In genomic region chr3:8677258-8677657, GRCh38 we compare ENCODE assay signal across 13 cellular contexts. TPM values are rescaled to one million over a fixed set of nuclear protein-coding genes. Genes with fewer than 3 reads are reported as not detected.
A peak's percentile ranks its signal among the peaks of the same experiment; 100 is the strongest.
DNase-seq lines count a peak whose midpoint lies in the region; TF ChIP-seq lines count a peak whose summit lies in the region.
"Not testable (repeated sequence)": the region's sequence is repeated elsewhere in the genome, so short reads cannot be mapped to it uniquely, and the experiment has no call there.
"Had no signal": no experiment of that assay in that cellular context is flagged by ENCODE, and none has a peak within 500 bp of the region (broad histone marks: within the 10 kb centered on the region; RNA-seq: fewer than 3 reads in every experiment).

No MANE protein-coding gene starts in this region.

- H4K8ac ChIP-seq in mesendoderm (ENCODE audit: low read depth, low read length); neuronal stem cell (ENCODE audit: low read depth, low read length): not testable (repeated sequence)

- not testable (repeated sequence) for H2BK15ac ChIP-seq in mesendoderm (replicated peaks; ENCODE audit: low read depth); neuronal stem cell (ENCODE audit: low read length)

- H2AK5ac ChIP-seq in mesendoderm (ENCODE audit: low read length); neuronal stem cell (ENCODE audit: low read depth, low read length): not testable (repeated sequence)

- not testable (repeated sequence) for H3K79me1 ChIP-seq in mesendoderm (ENCODE audit: low read length); neuronal stem cell (ENCODE audit: low read depth, low read length)

- not testable (repeated sequence) for H2BK12ac ChIP-seq in neuronal stem cell (ENCODE audit: low read length)

- TF ChIP-seq EP300 in esophagus muscularis mucosa (IDR thresholded peaks at IDR 0.05): not testable (repeated sequence)

- H3K36me3 Mint-ChIP-seq in neural crest cell (ENCODE audit: low read depth): not testable (repeated sequence)

- H3K14ac ChIP-seq in neuronal stem cell (ENCODE audit: low read length): not testable (repeated sequence)

- not testable (repeated sequence) for H2BK120ac ChIP-seq in mesendoderm (ENCODE audit: low read depth, low read length); neuronal stem cell (ENCODE audit: low read depth, low read length)

- H4K5ac ChIP-seq in mesendoderm (ENCODE audit: low read length): not testable (repeated sequence)

- H3K27me3 ChIP-seq in ectodermal cell (ENCODE audit: control insufficient read depth, insufficient read depth, low read length, poor library complexity, severe bottlenecking); mesendoderm (ENCODE audit: insufficient read depth, low read length, poor library complexity); neuronal stem cell (ENCODE audit: control insufficient read depth in 3 of 3, insufficient read depth in 3 of 3, low read depth in 1 of 3, low read length in 3 of 3): not testable (repeated sequence)
- H3K27me3 ChIP-seq in esophagus muscularis mucosa: peaks cover 0 to 32% (median 0%) of the 10 kb centered on the region in 4 donors

- H2AFZ ChIP-seq in neuronal stem cell (ENCODE audit: low read length): peak overlapping the region; percentile 29

- H4K91ac ChIP-seq in neuronal stem cell (ENCODE audit: low read depth, low read length, poor library complexity): not testable (repeated sequence)

- H3K56ac ChIP-seq in mesendoderm (ENCODE audit: low read length): not testable (repeated sequence)

- not testable (repeated sequence) for H3K23ac ChIP-seq in mesendoderm (ENCODE audit: low read length); neuronal stem cell (ENCODE audit: low read depth, low read length, poor library complexity)

- peak overlapping the region; percentile 78 for H3K4me3 Mint-ChIP-seq in neural crest cell

- not testable (repeated sequence) for TF ChIP-seq POLR2A in esophagus muscularis mucosa (IDR thresholded peaks at IDR 0.05; ENCODE audit: low read depth)

- intact Hi-C loops in esophagus muscularis mucosa (cut with DNase I): not testable (repeated sequence)

- peaks cover 61% of the 10 kb centered on the region for H3K4me1 Mint-ChIP-seq in neural crest cell

- not testable (repeated sequence) for H2BK5ac ChIP-seq in mesendoderm (ENCODE audit: low read length); neuronal stem cell (ENCODE audit: low read length)

- H3K27me3 Mint-ChIP-seq in neural crest cell (ENCODE audit: low read depth): not testable (repeated sequence)

- not testable (repeated sequence) for TF ChIP-seq CTCF in esophagus muscularis mucosa (IDR thresholded peaks at IDR 0.05); neural crest cell (conservative IDR thresholded peaks at IDR 0.05)

- H3K4me3 ChIP-seq in ectodermal cell (ENCODE audit: insufficient read depth, low read depth, low read length); mesendoderm (ENCODE audit: low read length); neuronal stem cell (ENCODE audit: low read length in 2 of 2): not testable (repeated sequence)
- peak overlapping the region in 3 of 4 donors; percentile 23 to 30 (median 25) for H3K4me3 ChIP-seq in esophagus muscularis mucosa

- H3K27ac ChIP-seq in ectodermal cell (ENCODE audit: insufficient read depth, low read depth, low read length, poor library complexity, severe bottlenecking) (peak overlapping the region; percentile 36), esophagus muscularis mucosa (replicated peaks in 1 of 4) (peak overlapping the region in 1 of 4 donors; percentile 60)
- not testable (repeated sequence) for H3K27ac ChIP-seq in mesendoderm (ENCODE audit: low read depth, low read length); neuronal stem cell (replicated peaks; ENCODE audit: low read length)

- DNase-seq in RPMI7951 (ENCODE audit: low read depth) (peak; percentile 24), mesendoderm (peak; percentile 71)
- not testable (repeated sequence) for DNase-seq in esophagus muscularis mucosa (ENCODE audit: extremely low spot score); neural crest cell (ENCODE audit: low read depth, low spot score); neuronal stem cell (ENCODE audit: low spot score)

- not testable (repeated sequence) for H3K9me3 Mint-ChIP-seq in neural crest cell

- not testable (repeated sequence) for H3K4ac ChIP-seq in mesendoderm (ENCODE audit: low read depth, low read length); neuronal stem cell (ENCODE audit: low read length)

- H3K36me3 ChIP-seq in ectodermal cell (ENCODE audit: control insufficient read depth, insufficient read depth, low read length); esophagus muscularis mucosa; mesendoderm (ENCODE audit: control insufficient read depth, insufficient read depth, low read length); neuronal stem cell (replicated peaks in 1 of 2; ENCODE audit: control insufficient read depth in 2 of 2, insufficient read depth in 2 of 2, low read length in 2 of 2): not testable (repeated sequence)

- H3K4me2 ChIP-seq in mesendoderm (ENCODE audit: low read length); neuronal stem cell (ENCODE audit: insufficient read depth, low read length, poor library complexity, severe bottlenecking): not testable (repeated sequence)

- H3K27ac Mint-ChIP-seq in neural crest cell (ENCODE audit: unreplicated experiment): peak overlapping the region; percentile 95

- H3K18ac ChIP-seq in mesendoderm (ENCODE audit: low read length); neuronal stem cell (ENCODE audit: low read length): not testable (repeated sequence)

- H3K79me2 ChIP-seq in mesendoderm (ENCODE audit: control insufficient read depth, insufficient read depth, low read length): not testable (repeated sequence)

- 64 to 73% methylated on average over 6 of the region's 6 CpGs for WGBS in ectodermal cell, 2 experiments
- WGBS in esophagus muscularis mucosa: 79% methylated on average over 4 of the region's 6 CpGs
- WGBS in mesendoderm (ENCODE audit: extremely low coverage, insufficient coverage, low lambda C conversion rate): no CpG with 5 or more reads among the region's 6 CpGs
- WGBS in neuronal stem cell (ENCODE audit: extremely low coverage in 2 of 2, insufficient read length in 2 of 2, insufficient replicate concordance in 1 of 2), 2 donors: no CpG with 5 or more reads among the region's 6 CpGs

- H3K4me1 ChIP-seq in ectodermal cell (ENCODE audit: control insufficient read depth, insufficient read depth, low read length): peaks cover 31% of the 10 kb centered on the region
- H3K4me1 ChIP-seq in esophagus muscularis mucosa; mesendoderm (ENCODE audit: control insufficient read depth, low read depth, low read length): not testable (repeated sequence)
- peaks cover 3 to 17% of the 10 kb centered on the region in 2 donors for H3K4me1 ChIP-seq in neuronal stem cell (ENCODE audit: control insufficient read depth in 2 of 2, insufficient read depth in 1 of 2, low read depth in 1 of 2, low read length in 2 of 2)

- H3K9ac ChIP-seq in mesendoderm (ENCODE audit: low read length); neuronal stem cell (ENCODE audit: low read depth, low read length, poor library complexity): not testable (repeated sequence)

- H3K9me3 ChIP-seq in ectodermal cell (ENCODE audit: control insufficient read depth, low read length); esophagus muscularis mucosa; neuronal stem cell (replicated peaks in 1 of 2; ENCODE audit: control insufficient read depth in 2 of 2, insufficient read depth in 1 of 2, low read depth in 1 of 2, low read length in 2 of 2): not testable (repeated sequence)

RNA-seq across cellular contexts. Expression of gene SSUH2, which starts 32.7 kb away (rescaled TPM):
- 0.24 and 1.5 TPM in 2 replicates for total RNA-seq in RPMI7951 (2014; rRNA removed; shearing (Covaris generic))
- polyA plus RNA-seq in ectodermal cell (2013, experiment 1 of 4): 3.5 TPM
- 1.4 TPM for polyA plus RNA-seq in ectodermal cell (2013, experiment 2 of 4)
- polyA plus RNA-seq in ectodermal cell (2013, experiment 3 of 4): 4.1 TPM
- polyA plus RNA-seq in ectodermal cell (2013, experiment 4 of 4): 2.8 TPM
- total RNA-seq in esophagus muscularis mucosa (1 to 10 TPM in 1 of 4 donors, under 1 TPM in 2, not detected in 1; 0.32 to 5.1 (median 0.66) TPM), neural crest cell (14.1 and 18.0 TPM in 2 replicates)
- 0.25 TPM for polyA plus RNA-seq in mesendoderm (2013, experiment 1 of 2)
- 0.25 TPM for polyA plus RNA-seq in mesendoderm (2013, experiment 2 of 2)
- 1.8 TPM for polyA plus RNA-seq in neuronal stem cell (2013, experiment 1 of 2)
- 1.4 TPM for polyA plus RNA-seq in neuronal stem cell (2013, experiment 2 of 2)
- total RNA-seq: CD4-positive, alpha-beta memory T cell; CD4-positive, CD25-positive, alpha-beta regulatory T cell; CD8-positive, alpha-beta memory T cell had no signal
- polyA plus RNA-seq: CD14-positive monocyte; CD4-positive, alpha-beta memory T cell; CD4-positive, CD25-positive, alpha-beta regulatory T cell; CD8-positive, alpha-beta memory T cell had no signal

RNA-seq across cellular contexts. Expression of gene CAV3, which starts 56.3 kb away (rescaled TPM):
- not detected in 2 replicates for total RNA-seq in RPMI7951 (2014; rRNA removed; shearing (Covaris generic))
- not detected for polyA plus RNA-seq in ectodermal cell (2013, experiment 1 of 4)
- not detected for polyA plus RNA-seq in ectodermal cell (2013, experiment 2 of 4)
- not detected for polyA plus RNA-seq in ectodermal cell (2013, experiment 3 of 4)
- not detected for polyA plus RNA-seq in ectodermal cell (2013, experiment 4 of 4)
- total RNA-seq in esophagus muscularis mucosa (not detected), neural crest cell (not detected in 2 replicates)
- not detected for polyA plus RNA-seq in mesendoderm (2013, experiment 1 of 2)
- not detected for polyA plus RNA-seq in mesendoderm (2013, experiment 2 of 2)
- 0.03 TPM for polyA plus RNA-seq in neuronal stem cell (2013, experiment 1 of 2)
- polyA plus RNA-seq in neuronal stem cell (2013, experiment 2 of 2): 0.04 TPM
- total RNA-seq: A673; CD4-positive, alpha-beta memory T cell; CD4-positive, CD25-positive, alpha-beta regulatory T cell; CD8-positive, alpha-beta memory T cell; Daoy had no signal
- polyA plus RNA-seq: AG04450; CD14-positive monocyte; CD4-positive, alpha-beta memory T cell; CD4-positive, CD25-positive, alpha-beta regulatory T cell; CD8-positive, alpha-beta memory T cell had no signal
